In genomic region chr14:31075144-31075543, GRCh38 we compare ENCODE assay signal across 31 cellular contexts.
"Had no signal": no experiment of that assay in that cellular context is flagged by ENCODE, and none has a peak within 500 bp of the region (broad histone marks: within the 10 kb centered on the region; RNA-seq: fewer than 3 reads in every experiment).

No MANE protein-coding gene starts in this region.

- H3K27ac ChIP-seq: neural progenitor cell, ovary, parathyroid adenoma, psoas muscle, skin epidermis, spleen, suprapubic skin, testis, tibial nerve, upper lobe of left lung, vagina had no signal

- H3K4me3 ChIP-seq: neural progenitor cell, ovary, psoas muscle, skin epidermis, smooth muscle cell, spleen, suprapubic skin, testis, tibial nerve, upper lobe of left lung, vagina had no signal

- H3K4me2 ChIP-seq: neural progenitor cell, smooth muscle cell had no signal

- H3K9me3 ChIP-seq: ovary, psoas muscle, suprapubic skin, testis, tibial nerve, upper lobe of left lung, vagina had no signal

- FAIRE-seq: urothelium cell line had no signal

- H3K4me3 Mint-ChIP-seq: natural killer cell; nephron; neural progenitor cell; stimulated activated memory B cell treated with anti-CD40 and anti-IgM and Interleukin-4, amounts not matched to agents 10 μg/mL and 1 μg/mL and 100 μg/mL, for 72 hours; stimulated activated naive CD8-positive, alpha-beta T cell treated with anti-CD3 and anti-CD28 coated beads, Interleukin-15, amount 100 ng/mL, for 72 hours had no signal

- H3K27me3 ChIP-seq: neural progenitor cell, ovary, spleen, suprapubic skin, testis, tibial nerve, upper lobe of left lung, vagina had no signal

- H3K79me2 ChIP-seq: parathyroid adenoma had no signal

- H2AFZ ChIP-seq: neural progenitor cell, parathyroid adenoma had no signal

- DNase-seq: natural killer cell; occipital lobe; ovary; posterior cingulate gyrus; psoas muscle; right cardiac atrium; spleen; stimulated activated CD4-positive, alpha-beta T cell treated with anti-CD3 and anti-CD28 coated beads, Interleukin-12 subunit alpha, Interleukin-12 subunit beta, amount 100 ng/mL, for 4 hours; stimulated activated CD4-positive, alpha-beta T cell treated with anti-CD3 and anti-CD28 coated beads, Interleukin-1b, Interleukin-23, amount 100 ng/mL, for 48 hours; stimulated activated CD4-positive, alpha-beta T cell treated with anti-CD3 and anti-CD28 coated beads, Interleukin-4, amount 100 ng/mL, for 1 hour; stimulated activated CD4-positive, alpha-beta T cell treated with anti-CD3 and anti-CD28 coated beads, Interleukin-4, amount 100 ng/mL, for 4 hours; stimulated activated CD8-positive, alpha-beta memory T cell treated with anti-CD3 and anti-CD28 coated beads, Interleukin-4, amount 100 ng/mL, for 48 hours; stimulated activated naive CD4-positive, alpha-beta T cell; stimulated activated naive CD8-positive, alpha-beta T cell treated with anti-CD3 and anti-CD28 coated beads, Interleukin-15, amount 100 ng/mL, for 72 hours; stimulated activated naive CD8-positive, alpha-beta T cell treated with anti-CD3 and anti-CD28 coated beads, Interleukin-15, Interleukin-2, amounts not matched to agents 100 U/mL and 50 U/mL, for 24 hours; substantia nigra; testis; trophoblast cell; upper lobe of left lung had no signal

- H3K27ac Mint-ChIP-seq: natural killer cell; nephron; neural progenitor cell; progenitor cell of endocrine pancreas; stimulated activated memory B cell treated with anti-CD40 and anti-IgM and Interleukin-4, amounts not matched to agents 10 μg/mL and 1 μg/mL and 100 μg/mL, for 72 hours; stimulated activated naive CD8-positive, alpha-beta T cell treated with anti-CD3 and anti-CD28 coated beads, Interleukin-15, amount 100 ng/mL, for 72 hours had no signal

- H3K4me1 ChIP-seq: neural progenitor cell, parathyroid adenoma, spleen, suprapubic skin, testis, upper lobe of left lung, vagina had no signal

- H3K27me3 Mint-ChIP-seq: progenitor cell of endocrine pancreas; stimulated activated memory B cell treated with anti-CD40 and anti-IgM and Interleukin-4, amounts not matched to agents 10 μg/mL and 1 μg/mL and 100 μg/mL, for 72 hours; stimulated activated naive CD8-positive, alpha-beta T cell treated with anti-CD3 and anti-CD28 coated beads, Interleukin-15, amount 100 ng/mL, for 72 hours had no signal

- ATAC-seq: natural killer cell; psoas muscle; right cardiac atrium; sciatic nerve; stimulated activated memory B cell treated with anti-CD40 and anti-IgM and Interleukin-4, amounts not matched to agents 10 μg/mL and 1 μg/mL and 100 μg/mL, for 72 hours; stimulated activated naive CD8-positive, alpha-beta T cell treated with anti-CD3 and anti-CD28 coated beads, Interleukin-15, amount 100 ng/mL, for 72 hours; stimulated activated naive CD8-positive, alpha-beta T cell treated with anti-CD3 and anti-CD28 coated beads, Interleukin-15, Interleukin-2, amounts not matched to agents 100 U/mL and 50 U/mL, for 24 hours had no signal

- H3K9ac ChIP-seq: neural progenitor cell, parathyroid adenoma had no signal

- H3K36me3 ChIP-seq: neural progenitor cell, ovary, suprapubic skin, vagina had no signal

- H3K4me1 Mint-ChIP-seq: natural killer cell; neural progenitor cell; stimulated activated memory B cell treated with anti-CD40 and anti-IgM and Interleukin-4, amounts not matched to agents 10 μg/mL and 1 μg/mL and 100 μg/mL, for 72 hours; stimulated activated naive CD8-positive, alpha-beta T cell treated with anti-CD3 and anti-CD28 coated beads, Interleukin-15, amount 100 ng/mL, for 72 hours had no signal

- H3K9me3 Mint-ChIP-seq: neural progenitor cell had no signal
